25 cellular contexts compared by ENCODE assay signal in genomic region chr9:92187390-92187789, GRCh38.
"Had no signal": no experiment of that assay in that cellular context is flagged by ENCODE, and none has a peak within 500 bp of the region (broad histone marks: within the 10 kb centered on the region; RNA-seq: fewer than 3 reads in every experiment).

No MANE protein-coding gene starts in this region.

- H3K4me1 Mint-ChIP-seq: activated CD4-positive, alpha-beta T cell treated with anti-CD3 and anti-CD28 coated beads, Interleukin-2, amount 10 ng/mL, durations not matched to agents 24 days and 14 days; activated naive CD4-positive, alpha-beta T cell treated with anti-CD3 and anti-CD28 coated beads, Interleukin-2, amount 50 U/mL, for 24 hours; activated naive CD8-positive, alpha-beta T cell treated with anti-CD3 and anti-CD28 coated beads, Interleukin-2, amount 50 U/mL, for 24 hours; naive thymus-derived CD8-positive, alpha-beta T cell had no signal

- H3K4me3 Mint-ChIP-seq: activated CD4-positive, alpha-beta memory T cell treated with anti-CD3 and anti-CD28 coated beads for 36 hours; activated CD4-positive, alpha-beta T cell treated with anti-CD3 and anti-CD28 coated beads, Interleukin-2, amount 10 ng/mL, durations not matched to agents 24 days and 14 days; activated naive CD4-positive, alpha-beta T cell treated with anti-CD3 and anti-CD28 coated beads, Interleukin-2, amount 50 U/mL, for 24 hours; activated naive CD8-positive, alpha-beta T cell treated with anti-CD3 and anti-CD28 coated beads, Interleukin-2, amount 50 U/mL, for 24 hours; activated T-cell treated with anti-CD3 and anti-CD28 coated beads, Interleukin-2, amount 50 U/mL, for 4 hours; activated T-helper 17 cell treated with anti-CD3 and anti-CD28 coated beads, Interleukin-2, amount 50 U/mL, for 72 hours; endodermal cell; naive thymus-derived CD8-positive, alpha-beta T cell; stimulated activated naive CD8-positive, alpha-beta T cell treated with anti-CD3 and anti-CD28 coated beads, Interleukin-15, Interleukin-2, amounts not matched to agents 100 ng/mL and 50 ng/mL, for 24 hours had no signal

- H3K27me3 Mint-ChIP-seq: activated CD4-positive, alpha-beta memory T cell treated with anti-CD3 and anti-CD28 coated beads for 36 hours; activated naive CD4-positive, alpha-beta T cell treated with anti-CD3 and anti-CD28 coated beads, Interleukin-2, amount 50 U/mL, for 24 hours had no signal

- H3K9me3 ChIP-seq: breast epithelium, right lobe of liver, upper lobe of right lung had no signal

- H3K27me3 ChIP-seq: breast epithelium, right lobe of liver had no signal

- DNase-seq: activated CD4-positive, alpha-beta memory T cell treated with anti-CD3 and anti-CD28 coated beads for 36 hours; activated CD4-positive, alpha-beta T cell treated with anti-CD3 and anti-CD28 coated beads, Interleukin-2, amount 10 ng/mL, durations not matched to agents 24 days and 14 days; activated naive CD8-positive, alpha-beta T cell treated with anti-CD3 and anti-CD28 coated beads, Interleukin-2, amount 50 U/mL, for 24 hours; activated T-cell treated with anti-CD3 and anti-CD28 coated beads, Interleukin-2, amount 50 U/mL, for 4 hours; amygdala; central memory CD4-positive, alpha-beta T cell; endodermal cell; head of caudate nucleus; hippocampal formation; kidney; left colon; naive thymus-derived CD8-positive, alpha-beta T cell; right lobe of liver; stimulated activated CD4-positive, alpha-beta T cell treated with anti-CD3 and anti-CD28 coated beads, Interleukin-2, amount 100 ng/mL, for 48 hours; substantia nigra; T-helper 1 cell; T1000; upper lobe of right lung; WERI-Rb-1 had no signal

- H3K4me3 ChIP-seq: breast epithelium, right lobe of liver, upper lobe of right lung had no signal

- H3K36me3 ChIP-seq: breast epithelium, right lobe of liver, upper lobe of right lung, WERI-Rb-1 had no signal

- H3K9me3 Mint-ChIP-seq: activated CD4-positive, alpha-beta memory T cell treated with anti-CD3 and anti-CD28 coated beads for 36 hours; activated naive CD4-positive, alpha-beta T cell treated with anti-CD3 and anti-CD28 coated beads, Interleukin-2, amount 50 U/mL, for 24 hours; activated naive CD8-positive, alpha-beta T cell treated with anti-CD3 and anti-CD28 coated beads, Interleukin-2, amount 50 U/mL, for 24 hours; activated T-cell treated with anti-CD3 and anti-CD28 coated beads, Interleukin-2, amount 50 U/mL, for 4 hours; activated T-helper 17 cell treated with anti-CD3 and anti-CD28 coated beads, Interleukin-2, amount 50 U/mL, for 72 hours; endodermal cell; stimulated activated naive CD8-positive, alpha-beta T cell treated with anti-CD3 and anti-CD28 coated beads, Interleukin-15, Interleukin-2, amounts not matched to agents 100 ng/mL and 50 ng/mL, for 24 hours had no signal

- H3K36me3 Mint-ChIP-seq: activated CD4-positive, alpha-beta memory T cell treated with anti-CD3 and anti-CD28 coated beads for 36 hours; activated naive CD4-positive, alpha-beta T cell treated with anti-CD3 and anti-CD28 coated beads, Interleukin-2, amount 50 U/mL, for 24 hours; naive thymus-derived CD8-positive, alpha-beta T cell had no signal

- H3K27ac ChIP-seq: breast epithelium, right lobe of liver, upper lobe of right lung, WERI-Rb-1 had no signal

- H3K4me1 ChIP-seq: breast epithelium, right lobe of liver, upper lobe of right lung had no signal

- ATAC-seq: activated CD4-positive, CD25-positive, alpha-beta regulatory T cell treated with anti-CD3 and anti-CD28 coated beads, Interleukin-2, amount 50 U/mL, for 24 hours; activated naive CD8-positive, alpha-beta T cell treated with anti-CD3 and anti-CD28 coated beads, Interleukin-2, amount 50 U/mL, for 24 hours; activated T-cell treated with anti-CD3 and anti-CD28 coated beads, Interleukin-2, amount 50 U/mL, for 4 hours; activated T-helper 17 cell treated with anti-CD3 and anti-CD28 coated beads, Interleukin-2, amount 50 U/mL, for 72 hours; esophagus mucosa; left colon; naive thymus-derived CD8-positive, alpha-beta T cell; right lobe of liver; upper lobe of right lung had no signal

- H3K27ac Mint-ChIP-seq: activated CD4-positive, alpha-beta memory T cell treated with anti-CD3 and anti-CD28 coated beads for 36 hours; activated CD4-positive, alpha-beta T cell treated with anti-CD3 and anti-CD28 coated beads, Interleukin-2, amount 10 ng/mL, durations not matched to agents 24 days and 14 days; activated naive CD4-positive, alpha-beta T cell treated with anti-CD3 and anti-CD28 coated beads, Interleukin-2, amount 50 U/mL, for 24 hours; activated naive CD8-positive, alpha-beta T cell treated with anti-CD3 and anti-CD28 coated beads, Interleukin-2, amount 50 U/mL, for 24 hours; activated T-helper 17 cell treated with anti-CD3 and anti-CD28 coated beads, Interleukin-2, amount 50 U/mL, for 72 hours; endodermal cell; stimulated activated naive CD8-positive, alpha-beta T cell treated with anti-CD3 and anti-CD28 coated beads, Interleukin-15, Interleukin-2, amounts not matched to agents 100 ng/mL and 50 ng/mL, for 24 hours had no signal
